In genomic region chr12:34371050-34371449, GRCh38 we compare ENCODE assay signal across 8 cellular contexts.
"Had no signal": no experiment of that assay in that cellular context is flagged by ENCODE, and none has a peak within 500 bp of the region (broad histone marks: within the 10 kb centered on the region; RNA-seq: fewer than 3 reads in every experiment).

No MANE protein-coding gene starts in this region.

- H3K27ac ChIP-seq: HL-60, KMS-11 had no signal

- H3K9ac ChIP-seq: KMS-11 had no signal

- H3K36me3 Mint-ChIP-seq: IgD-negative memory B cell had no signal

- H3K27ac Mint-ChIP-seq: IgD-negative memory B cell had no signal

- DNase-seq: IMR-90, KBM-7, KG1 had no signal

- FAIRE-seq: HepG2, HTR-8/SVneo had no signal

- H3K4me2 ChIP-seq: KMS-11 had no signal

- ATAC-seq: HepG2 had no signal

- H3K4me3 Mint-ChIP-seq: IgD-negative memory B cell had no signal

- H3K4me1 Mint-ChIP-seq: IgD-negative memory B cell had no signal

- H3K27me3 Mint-ChIP-seq: IgD-negative memory B cell had no signal
